ENCODE assay signal across 27 cellular contexts in the genomic region with DNA sequence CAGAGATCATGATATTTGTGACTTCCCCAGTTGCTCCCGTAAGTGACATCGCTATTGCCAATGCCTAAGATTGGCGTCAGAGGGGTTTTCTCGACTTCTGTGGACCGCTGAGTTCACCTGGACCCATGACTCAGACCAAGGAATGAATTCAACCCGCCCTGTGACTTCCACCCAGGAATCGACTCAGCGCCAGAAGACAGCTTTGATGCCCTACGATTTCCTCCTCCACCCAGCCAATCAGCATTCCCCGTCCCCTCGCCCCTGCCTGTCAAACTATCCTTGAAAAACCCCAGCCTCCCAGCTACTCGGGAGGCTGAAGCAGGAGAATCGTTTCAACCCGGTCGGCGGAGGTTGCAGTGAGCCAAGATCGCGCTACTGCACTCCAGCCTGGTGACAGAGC.
"Had no signal": no experiment of that assay in that cellular context is flagged by ENCODE, and none has a peak within 500 bp of the region (broad histone marks: within the 10 kb centered on the region; RNA-seq: fewer than 3 reads in every experiment).

No MANE protein-coding gene starts in this region.

- H3K79me2 ChIP-seq: hepatocyte had no signal

- H3K27me3 ChIP-seq: ascending aorta, ovary had no signal

- H3K36me3 ChIP-seq: adrenal gland, ascending aorta, brain microvascular endothelial cell, left ventricle myocardium inferior, neutrophil, ovary, prostate gland, right atrium auricular region, spleen, upper lobe of right lung had no signal

- H3K4me2 ChIP-seq: hepatocyte had no signal

- H3K27ac ChIP-seq: adrenal gland, ascending aorta, brain microvascular endothelial cell, hepatocyte, left ventricle myocardium inferior, neutrophil, ovary, prostate gland, right atrium auricular region, spleen, upper lobe of right lung had no signal

- H3K4me1 ChIP-seq: adrenal gland, ascending aorta, prostate gland, upper lobe of right lung had no signal

- H3K9me3 ChIP-seq: adrenal gland, neutrophil, prostate gland, upper lobe of right lung had no signal

- DNase-seq: activated CD4-positive, alpha-beta T cell treated with anti-CD3 and anti-CD28 coated beads for 36 hours; activated CD4-positive, alpha-beta T cell treated with anti-CD3 and anti-CD28 coated beads, Interleukin-2, amount 50 U/mL, for 4 hours; activated CD8-positive, alpha-beta memory T cell treated with anti-CD3 and anti-CD28 coated beads for 24 hours; activated CD8-positive, alpha-beta memory T cell treated with anti-CD3 and anti-CD28 coated beads, Interleukin-2, amount 50 U/mL, for 4 hours; activated naive CD4-positive, alpha-beta T cell; activated T-cell treated with anti-CD3 and anti-CD28 coated beads, Interleukin-2, amount 50 U/mL, for 24 hours; adrenal gland; brain microvascular endothelial cell; effector CD4-positive, alpha-beta T cell; foreskin fibroblast; immature natural killer cell; kidney glomerular epithelial cell; left ventricle myocardium inferior; midbrain; ovary; spleen; stimulated activated CD4-positive, alpha-beta T cell treated with anti-CD3 and anti-CD28 coated beads, Interleukin-4, amount 100 ng/mL, for 4 hours; stimulated activated naive CD8-positive, alpha-beta T cell treated with anti-CD3 and anti-CD28 coated beads, Interleukin-15, Interleukin-2, amounts not matched to agents 100 U/mL and 50 U/mL, for 24 hours; T-helper 9 cell; upper lobe of right lung had no signal

- ATAC-seq: activated CD4-positive, alpha-beta T cell treated with anti-CD3 and anti-CD28 coated beads for 36 hours; activated T-helper 17 cell treated with anti-CD3 and anti-CD28 coated beads, Interleukin-2, amount 50 U/mL, for 72 hours; natural killer cell treated with Interleukin-12 subunit alpha and Interleukin-12 subunit beta and Interleukin-15 and Interleukin-18, amount 100 ng/mL, for 72 hours; stimulated activated naive CD8-positive, alpha-beta T cell treated with anti-CD3 and anti-CD28 coated beads, Interleukin-15, Interleukin-2, amounts not matched to agents 100 U/mL and 50 U/mL, for 24 hours; upper lobe of right lung had no signal

- H3K4me3 ChIP-seq: adrenal gland, ascending aorta, hepatocyte, left ventricle myocardium inferior, ovary, prostate gland, right atrium auricular region, spleen, upper lobe of right lung had no signal
